24 cellular contexts compared by ENCODE assay signal in genomic region chr11:103862827-103863213, GRCh38.
DNase-seq lines count a peak whose midpoint lies in the region; ATAC-seq and TF ChIP-seq lines count a peak whose summit lies in the region.
"Had no signal": no experiment of that assay in that cellular context is flagged by ENCODE, and none has a peak within 500 bp of the region (broad histone marks: within the 10 kb centered on the region; RNA-seq: fewer than 3 reads in every experiment).

No MANE protein-coding gene starts in this region.

- H3K4me1 Mint-ChIP-seq in WTC11, result peaks cover 14% of the 10 kb centered on the region

- H3K27ac ChIP-seq in mesendoderm (ENCODE audit: low read depth, low read length), result no peak overlapping the region
- H3K27ac ChIP-seq in breast epithelium, result no peak overlapping the region
- H3K27ac ChIP-seq: adrenal gland, cardiac muscle cell, hepatocyte, ovary, upper lobe of left lung, VCaP had no signal

- H3K9ac ChIP-seq in mesendoderm (ENCODE audit: low read length), result no peak overlapping the region

- CTCF ChIA-PET in WTC11 (lab: Charles Lee), result interaction anchor here (1.0 to 1.4 kb wide), 5 partner anchors 9 to 180 kb away, joined by 3 to 13 read pairs (median 4); no protein-coding TSS in a partner anchor

- no peaks in the 10 kb centered on the region for H3K79me2 ChIP-seq in mesendoderm (ENCODE audit: control insufficient read depth, insufficient read depth, low read length)
- H3K79me2 ChIP-seq: hepatocyte had no signal

- H2AK5ac ChIP-seq in mesendoderm (ENCODE audit: low read length), result no peak overlapping the region

- H2BK120ac ChIP-seq in mesendoderm (ENCODE audit: low read depth, low read length), result no peak overlapping the region

- H3K9me3 Mint-ChIP-seq in WTC11, result no peaks in the 10 kb centered on the region
- H3K9me3 Mint-ChIP-seq: naive B cell had no signal

- POLR2A ChIA-PET in WTC11 (lab: Charles Lee), result no interaction called here

- H3K4me3 ChIP-seq in mesendoderm (ENCODE audit: low read length) (no peak overlapping the region), breast epithelium (no peak overlapping the region)
- H3K4me3 ChIP-seq: adrenal gland, cardiac muscle cell, hepatocyte, ovary, upper lobe of left lung had no signal

- H2BK5ac ChIP-seq in mesendoderm (ENCODE audit: low read length), result no peak overlapping the region

- H3K4me3 Mint-ChIP-seq in WTC11, result no peak overlapping the region
- H3K4me3 Mint-ChIP-seq: naive B cell had no signal

- no peak overlapping the region for H4K8ac ChIP-seq in mesendoderm (ENCODE audit: low read depth, low read length)

- H3K4me1 ChIP-seq in mesendoderm (ENCODE audit: control insufficient read depth, low read depth, low read length), result no peaks in the 10 kb centered on the region
- no peaks in the 10 kb centered on the region for H3K4me1 ChIP-seq in breast epithelium
- H3K4me1 ChIP-seq: adrenal gland, upper lobe of left lung had no signal

- no peaks in the 10 kb centered on the region for H3K79me1 ChIP-seq in mesendoderm (ENCODE audit: low read length)

- H3K23ac ChIP-seq in mesendoderm (ENCODE audit: low read length), result no peak overlapping the region

- H2BK15ac ChIP-seq in mesendoderm (replicated peaks; ENCODE audit: low read depth), result no peak overlapping the region

- H3K36me3 ChIP-seq in mesendoderm (ENCODE audit: control insufficient read depth, insufficient read depth, low read length) (no peaks in the 10 kb centered on the region), breast epithelium (no peaks in the 10 kb centered on the region)
- H3K36me3 ChIP-seq: adrenal gland, cardiac muscle cell, ovary, upper lobe of left lung had no signal

- H3K18ac ChIP-seq in mesendoderm (ENCODE audit: low read length), result no peak overlapping the region

- no peak for TF ChIP-seq POLR2A in breast epithelium (IDR thresholded peaks at IDR 0.05)

- no peak overlapping the region for H3K4me2 ChIP-seq in mesendoderm (ENCODE audit: low read length)
- H3K4me2 ChIP-seq: hepatocyte had no signal

- no CpG with 5 or more reads among the region's 3 CpGs for WGBS in mesendoderm (ENCODE audit: extremely low coverage, insufficient coverage, low lambda C conversion rate)

- peak; percentile 17 for DNase-seq in WTC11 (ENCODE audit: low spot score)
- peak; percentile 60 for DNase-seq in mesendoderm
- DNase-seq in breast epithelium (ENCODE audit: low spot score in 2 of 2), result no peak
- DNase-seq in HCEC 1CT, result no peak
- DNase-seq: activated effector memory CD4-positive, alpha-beta T cell treated with anti-CD3 and anti-CD28 coated beads, Interleukin-2, amount 50 U/mL, for 16 hours; adrenal gland; AML-193; foreskin melanocyte; naive B cell; ovary; right cardiac atrium; stimulated activated CD4-positive, alpha-beta T cell treated with anti-CD3 and anti-CD28 coated beads, Interleukin-12 subunit alpha, Interleukin-12 subunit beta, amount 100 ng/mL, for 4 hours; stimulated activated CD8-positive, alpha-beta memory T cell treated with anti-CD3 and anti-CD28 coated beads, Interleukin-4, amount 100 ng/mL, for 48 hours; T-helper 2 cell; upper lobe of left lung had no signal

- H3K9me3 ChIP-seq in breast epithelium, result no peaks in the 10 kb centered on the region
- H3K9me3 ChIP-seq: adrenal gland, ovary, upper lobe of left lung had no signal

- H3K56ac ChIP-seq in mesendoderm (ENCODE audit: low read length), result no peak overlapping the region

- H3K4ac ChIP-seq in mesendoderm (ENCODE audit: low read depth, low read length), result no peak overlapping the region

- intact Hi-C loops in breast epithelium (cut with DNase I; ENCODE audit: low total_unique reads), result no loop called here

- TF ChIP-seq CTCF in WTC11 (IDR thresholded peaks at IDR 0.05) (no peak), breast epithelium (IDR thresholded peaks at IDR 0.05) (no peak)

- H4K5ac ChIP-seq in mesendoderm (ENCODE audit: low read length), result no peak overlapping the region

- H3K27me3 ChIP-seq in mesendoderm (ENCODE audit: insufficient read depth, low read length, poor library complexity) (no peaks in the 10 kb centered on the region), breast epithelium (no peaks in the 10 kb centered on the region)
- H3K27me3 ChIP-seq: adrenal gland, cardiac muscle cell, hepatocyte, ovary, upper lobe of left lung had no signal

- H3K27me3 Mint-ChIP-seq in WTC11 (ENCODE audit: low read depth), result no peaks in the 10 kb centered on the region

- H3K27ac Mint-ChIP-seq in WTC11, result no peak overlapping the region
- H3K27ac Mint-ChIP-seq: IgD-negative memory B cell, naive B cell had no signal

- no peaks in the 10 kb centered on the region for H3K36me3 Mint-ChIP-seq in WTC11
- H3K36me3 Mint-ChIP-seq: naive B cell had no signal

- peak; percentile 8 for ATAC-seq in GM18517 (IDR thresholded peaks at IDR 0.05; ENCODE audit: unreplicated experiment)
- peak; percentile 5 for ATAC-seq in HG03159 (IDR thresholded peaks at IDR 0.05; ENCODE audit: unreplicated experiment)
- ATAC-seq in WTC11, result peak; percentile 95
- ATAC-seq in HG03565 (IDR thresholded peaks at IDR 0.05; ENCODE audit: unreplicated experiment), result no peak
- no peak for ATAC-seq in GM19467 (IDR thresholded peaks at IDR 0.05; ENCODE audit: unreplicated experiment)
- ATAC-seq: Panc1, right cardiac atrium had no signal

TF ChIP-seq in WTC11, 78 proteins besides CTCF, POLR2A, EP300 and RAD21:
- no peak for TF ChIP-seq CREB1 (CRISPR knock-in tag; IDR thresholded peaks at IDR 0.05)
- TF ChIP-seq ETV6 (CRISPR knock-in tag; IDR thresholded peaks at IDR 0.05), result no peak
- no peak for TF ChIP-seq USF2 (CRISPR knock-in tag; IDR thresholded peaks at IDR 0.05)
- TF ChIP-seq CREM (CRISPR knock-in tag; IDR thresholded peaks at IDR 0.05), result no peak
- TF ChIP-seq SP1 (CRISPR knock-in tag; conservative IDR thresholded peaks at IDR 0.05), result no peak
- TF ChIP-seq PREB (CRISPR knock-in tag; IDR thresholded peaks at IDR 0.05; ENCODE audit: borderline replicate concordance), result no peak
- TF ChIP-seq GABPB1 (CRISPR knock-in tag; IDR thresholded peaks at IDR 0.05), result no peak
- TF ChIP-seq SMAD4 (CRISPR knock-in tag; IDR thresholded peaks at IDR 0.05), result no peak
- TF ChIP-seq FOXK1 (CRISPR knock-in tag; IDR thresholded peaks at IDR 0.05), result no peak
TF ChIP-seq in WTC11: peak in this region for 0.

Comparison
In these comparisons a context has a peak if more than half of its experiments do, and no peak if none do; other contexts are left out.
1. ATAC-seq: peak in GM18517 (single experiment), HG03159 (single experiment) and WTC11 (single experiment); none in HG03565 (single experiment) and GM19467 (single experiment).
2. DNase-seq: peak in WTC11 (single experiment) and mesendoderm (single experiment); none in breast epithelium (0 of 2) and HCEC 1CT (single experiment).